27 cellular contexts compared by ENCODE assay signal in genomic region chr10:69500864-69501468, GRCh38. TPM values are rescaled to one million over a fixed set of nuclear protein-coding genes. Genes with fewer than 3 reads are reported as not detected.
DNase-seq lines count a peak whose midpoint lies in the region; ATAC-seq and TF ChIP-seq lines count a peak whose summit lies in the region.
"Had no signal": no experiment of that assay in that cellular context is flagged by ENCODE, and none has a peak within 500 bp of the region (broad histone marks: within the 10 kb centered on the region; RNA-seq: fewer than 3 reads in every experiment).

No MANE protein-coding gene starts in this region.

- H3K9me3 ChIP-seq in H9 (ENCODE audit: control insufficient read depth, low read depth, low read length) (no peaks in the 10 kb centered on the region), gastroesophageal sphincter (no peaks in the 10 kb centered on the region), spleen (no peaks in the 10 kb centered on the region)

- no peaks in the 10 kb centered on the region for H3K79me1 ChIP-seq in H9 (ENCODE audit: insufficient read depth, low read depth, low read length, poor library complexity, severe bottlenecking)

- peak; percentile 1 for DNase-seq in Ammon's horn (ENCODE audit: low spot score)
- peak; percentile 2 for DNase-seq in H9
- peak; percentile 62 for DNase-seq in spleen
- no peak for DNase-seq in NCI-H2196 treated with DMSO at 0.1 percent for 48 hours (lab: John Stamatoyannopoulos, UW; ENCODE audit: unreplicated experiment)
- no peak for DNase-seq in amniotic stem cell (lab: John Stamatoyannopoulos, UW)
- DNase-seq in AG20443 (ENCODE audit: low spot score): no peak
- DNase-seq: AML-193; C1 segment of cervical spinal cord; CD8-positive, alpha-beta memory T cell; DMS 273 treated with DMSO at 0.1 percent for 48 hours; DMS79; EL; GM23248; H7; NCI-H1105 treated with DMSO at 0.1 percent for 48 hours; NCI-H146; NCI-H1930; NCI-H2107; NCI-H446; NCI-H524 treated with DMSO at 0.1 percent for 48 hours; NCI-H774; NK-92 treated with Interleukin-12 subunit alpha and Interleukin-12 subunit beta, amount 100 ng/mL, for 24 hours; PC-3 had no signal

- H3K27ac ChIP-seq in H9 (ENCODE audit: insufficient read length, low read depth, low read length) (no peak overlapping the region), gastroesophageal sphincter (peak overlapping the region in 3 of 4 donors; percentile 83 to 84 (median 83)), spleen (no peak overlapping the region)
- H3K27ac ChIP-seq: GM23248 had no signal

- H4K8ac ChIP-seq in H9 (replicated peaks; ENCODE audit: insufficient read length, low read depth, low read length): no peak overlapping the region

- no peak overlapping the region for H3K4me2 ChIP-seq in H9 (ENCODE audit: insufficient read depth, insufficient read length, low read length)

- no peak overlapping the region for H2BK20ac ChIP-seq in H9 (ENCODE audit: low read depth, low read length, poor library complexity, severe bottlenecking)

- no peak for TF ChIP-seq POLR2A in gastroesophageal sphincter (IDR thresholded peaks at IDR 0.05)
- TF ChIP-seq POLR2A in spleen (IDR thresholded peaks at IDR 0.05): no peak

- no peak overlapping the region for H2BK5ac ChIP-seq in H9 (ENCODE audit: insufficient read length, low read length)

- H2BK12ac ChIP-seq in H9 (ENCODE audit: insufficient read length, low read depth, low read length): no peak overlapping the region

- H2AFZ ChIP-seq in H9 (ENCODE audit: low read length): no peak overlapping the region
- H2AFZ ChIP-seq: GM23248 had no signal

- no peak overlapping the region for H3K23ac ChIP-seq in H9 (ENCODE audit: insufficient read length, low read depth, low read length)

- peaks cover 0 to 36% of the 10 kb centered on the region in 2 donors for H3K36me3 ChIP-seq in gastroesophageal sphincter
- H3K36me3 ChIP-seq in spleen: peaks cover 0 to 51% (median 0%) of the 10 kb centered on the region in 6 donors

- no peak overlapping the region for H4K5ac ChIP-seq in H9 (ENCODE audit: insufficient read length, low read depth, low read length)

- TF ChIP-seq CTCF in H9 (conservative IDR thresholded peaks at IDR 0.05): no peak
- TF ChIP-seq CTCF in gastroesophageal sphincter (IDR thresholded peaks at IDR 0.05): no peak
- no peak for TF ChIP-seq CTCF in spleen (IDR thresholded peaks at IDR 0.05 in 8 of 11, conservative IDR thresholded peaks at IDR 0.05 in 3 of 11)

- no peak overlapping the region for H2BK15ac ChIP-seq in H9 (ENCODE audit: low read depth, low read length)

- no peak overlapping the region for H2AK5ac ChIP-seq in H9 (ENCODE audit: insufficient read length, low read length)

- H3K4me1 ChIP-seq in H9 (ENCODE audit: insufficient read depth, low read length) (no peaks in the 10 kb centered on the region), gastroesophageal sphincter (peaks cover 2 to 62% (median 5%) of the 10 kb centered on the region in 3 donors), spleen (peaks cover 0 to 19% (median 5%) of the 10 kb centered on the region in 6 donors)

- H2BK120ac ChIP-seq in H9 (ENCODE audit: low read depth, low read length, poor library complexity, severe bottlenecking): no peak overlapping the region

- no peak for TF ChIP-seq EP300 in gastroesophageal sphincter (IDR thresholded peaks at IDR 0.05)

- H3K23me2 ChIP-seq in H9 (ENCODE audit: insufficient read length, low read depth, low read length, poor library complexity, severe bottlenecking): no peaks in the 10 kb centered on the region

- no peak overlapping the region for H3K56ac ChIP-seq in H9 (ENCODE audit: insufficient read length, low read depth, low read length)

- H3K27me3 ChIP-seq in H9 (ENCODE audit: insufficient read depth, low read length) (no peaks in the 10 kb centered on the region), gastroesophageal sphincter (no peaks in the 10 kb centered on the region), spleen (replicated peaks in 1 of 7) (no peaks in the 10 kb centered on the region)

- whole genome bisulfite sequencing in H9 (ENCODE audit: extremely low coverage, insufficient read length, low lambda C conversion rate): no CpG with 5 or more reads among the region's 12 CpGs
- 87 to 94% methylated on average over 7 to 11 of the region's 12 CpGs for WGBS in gastroesophageal sphincter (ENCODE audit: low coverage in 1 of 2), 2 donors
- WGBS in spleen, 5 donors: 76 to 89% (median 83%) methylated on average over 12 of the region's 12 CpGs

- no peaks in the 10 kb centered on the region for H3K9me3 Mint-ChIP-seq in H9
- H3K9me3 Mint-ChIP-seq: CD8-positive, alpha-beta memory T cell had no signal

- peaks cover 2% of the 10 kb centered on the region; the same call in 1 of the 2 replicates for H3K27me3 Mint-ChIP-seq in H9 (ENCODE audit: low read depth)
- H3K27me3 Mint-ChIP-seq: CD8-positive, alpha-beta memory T cell had no signal

- intact Hi-C loops in spleen (cut with DNase I; ENCODE audit: low total_unique reads): no loop called here

- no peaks in the 10 kb centered on the region for H3K36me3 Mint-ChIP-seq in H9 (ENCODE audit: insufficient read depth in 1 of 3, low read depth in 3 of 3)
- H3K36me3 Mint-ChIP-seq: CD8-positive, alpha-beta memory T cell had no signal

- H4K91ac ChIP-seq in H9 (ENCODE audit: insufficient read length, low read depth, low read length): no peak overlapping the region

- ATAC-seq in gastroesophageal sphincter (no peak), HG03442 (IDR thresholded peaks at IDR 0.05; ENCODE audit: unreplicated experiment) (no peak)
- ATAC-seq: K562, PC-3, Right ventricle myocardium inferior had no signal

- H3K4me3 ChIP-seq in gastroesophageal sphincter (no peak overlapping the region), spleen (no peak overlapping the region)
- H3K4me3 ChIP-seq: GM23248, K562 had no signal

- H3K4ac ChIP-seq in H9 (ENCODE audit: low read depth, low read length): no peak overlapping the region

- no peaks in the 10 kb centered on the region for H3K79me2 ChIP-seq in H9 (ENCODE audit: insufficient read depth, low read length)

- H3K9ac ChIP-seq in H9 (ENCODE audit: extremely low read depth, insufficient read length, low read length): no peak overlapping the region
- H3K9ac ChIP-seq: GM23248 had no signal

- no peaks in the 10 kb centered on the region for H4K20me1 ChIP-seq in H9 (ENCODE audit: control insufficient read depth, insufficient read depth, insufficient read length)

- H3T11ph ChIP-seq in H9 (ENCODE audit: low read length): no peak overlapping the region

- peak overlapping the region in 1 of 3 experiments; percentile 81; a peak in 1 of 7 replicates for H3K27ac Mint-ChIP-seq in H9

- no peak overlapping the region; the same call in 1 of the 2 replicates for H3K14ac ChIP-seq in H9 (ENCODE audit: insufficient read depth, low read length)

- H3K18ac ChIP-seq in H9 (ENCODE audit: insufficient read length, low read depth, low read length): no peak overlapping the region

- peaks cover 3 to 4% of the 10 kb centered on the region in 2 experiments; a peak in 3 of 4 replicates for H3K4me1 Mint-ChIP-seq in H9

- no peak overlapping the region for H3K4me3 Mint-ChIP-seq in H9
- H3K4me3 Mint-ChIP-seq: CD8-positive, alpha-beta memory T cell had no signal

RNA-seq across cellular contexts. Expression of gene TSPAN15, which starts 49.7 kb away (rescaled TPM):
- total RNA-seq in H9 (2021) (7.7 and 7.8 TPM in 2 replicates), gastroesophageal sphincter (10 to 100 TPM; 51.9 to 66.7 (median 58.1) TPM), spleen (10 to 100 TPM; 23.8 to 68.4 (median 50.0) TPM)
- 10 to 100 TPM; 13.5 to 28.2 (median 14.5) TPM for polyA plus RNA-seq in spleen
- total RNA-seq: GM23248 had no signal

Comparison
In these comparisons a context has a peak if more than half of its experiments do, and no peak if none do; other contexts are left out.
1. DNase-seq: peak in Ammon's horn (single experiment), H9 (single experiment) and spleen (single experiment); none in NCI-H2196 treated with DMSO at 0.1 percent for 48 hours (single experiment), amniotic stem cell (single experiment) and AG20443 (single experiment).
2. H3K27ac ChIP-seq: peak in gastroesophageal sphincter (3 of 4); none in H9 (single experiment) and spleen (0 of 8).